In the genomic region with DNA sequence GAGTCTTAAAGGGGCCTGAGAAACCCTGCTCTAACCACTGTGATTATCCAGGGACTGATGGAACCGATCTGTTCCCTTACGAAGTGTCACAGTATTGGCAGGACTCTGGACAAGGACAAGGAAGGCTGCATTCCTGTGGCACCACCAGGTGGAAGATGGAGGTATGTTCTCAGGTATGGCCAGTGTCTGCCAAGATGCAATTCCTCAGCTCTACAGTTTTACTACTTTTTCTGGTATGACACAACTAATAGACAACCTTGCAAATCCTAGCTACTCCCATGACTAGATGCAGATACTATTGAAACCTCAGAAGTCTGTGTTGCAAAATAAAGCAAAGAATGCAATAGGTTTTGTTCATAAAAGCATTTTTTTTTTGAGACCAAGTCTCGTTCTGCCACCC, we compare ENCODE assay signal across 13 cellular contexts. TPM values are rescaled to one million over a fixed set of nuclear protein-coding genes. Genes with fewer than 3 reads are reported as not detected.
DNase-seq lines count a peak whose midpoint lies in the region; TF ChIP-seq lines count a peak whose summit lies in the region.
"Had no signal": no experiment of that assay in that cellular context is flagged by ENCODE, and none has a peak within 500 bp of the region (broad histone marks: within the 10 kb centered on the region; RNA-seq: fewer than 3 reads in every experiment).

No MANE protein-coding gene starts in this region.

- H3K27ac ChIP-seq in endodermal cell (ENCODE audit: low read depth, low read length) (no peak overlapping the region), neutrophil (peak overlapping the region; percentile 74)
- H3K27ac ChIP-seq: brain microvascular endothelial cell, thoracic aorta had no signal

- H3K9me3 Mint-ChIP-seq in endodermal cell, result peaks cover 3% of the 10 kb centered on the region
- H3K9me3 Mint-ChIP-seq: activated CD8-positive, alpha-beta T cell treated with anti-CD3 and anti-CD28 coated beads for 36 hours had no signal

- in situ Hi-C loops in HAP-1 (cut with MboI; ENCODE audit: low sequenced_read_pairs), result no loop called here

- H3K27me3 Mint-ChIP-seq in endodermal cell (ENCODE audit: insufficient read depth), result peaks cover 18% of the 10 kb centered on the region

- H3K27ac Mint-ChIP-seq in endodermal cell, result no peak overlapping the region
- H3K27ac Mint-ChIP-seq: activated CD8-positive, alpha-beta T cell treated with anti-CD3 and anti-CD28 coated beads for 36 hours; naive thymus-derived CD8-positive, alpha-beta T cell had no signal

- H3K4me3 ChIP-seq in GM12865 (ENCODE audit: low read depth, low read length) (no peak overlapping the region), endodermal cell (ENCODE audit: low read length) (no peak overlapping the region), neutrophil (ENCODE audit: low read depth in 1 of 2, low read length in 1 of 2) (no peak overlapping the region), HAP-1 (no peak overlapping the region)
- H3K4me3 ChIP-seq: thoracic aorta had no signal

- H3K36me3 ChIP-seq in endodermal cell (ENCODE audit: control insufficient read depth, insufficient read depth, low read length), result no peaks in the 10 kb centered on the region
- H3K36me3 ChIP-seq in neutrophil, result peaks cover 34% of the 10 kb centered on the region
- H3K36me3 ChIP-seq in HAP-1 (replicated peaks), result no peaks in the 10 kb centered on the region
- H3K36me3 ChIP-seq: thoracic aorta had no signal

- DNase-seq in GM12865 (ENCODE audit: low read depth) (peak; percentile 29), NCI-H146 (lab: John Stamatoyannopoulos, UW) (peak; percentile 38), endodermal cell (peak; percentile 83), NCI-H1436 (lab: John Stamatoyannopoulos, UW) (no peak), NCI-H128 (lab: John Stamatoyannopoulos, UW; ENCODE audit: unreplicated experiment) (no peak), HAP-1 (ENCODE audit: low spot score in 2 of 2) (no peak)
- DNase-seq in stimulated activated naive CD4-positive, alpha-beta T cell (lab: John Stamatoyannopoulos, UW), result no peak
- DNase-seq: activated CD8-positive, alpha-beta T cell treated with anti-CD3 and anti-CD28 coated beads for 36 hours; brain microvascular endothelial cell; naive thymus-derived CD8-positive, alpha-beta T cell; SHP77 treated with DMSO at 0.1 percent for 48 hours had no signal

- H3K4me1 ChIP-seq in endodermal cell (ENCODE audit: control insufficient read depth, insufficient read depth, low read length) (no peaks in the 10 kb centered on the region), neutrophil (ENCODE audit: control insufficient read depth in 1 of 2, insufficient read depth in 1 of 2, low read depth in 1 of 2, low read length in 1 of 2) (peaks cover 44 to 58% of the 10 kb centered on the region in 2 experiments), HAP-1 (peaks cover 31% of the 10 kb centered on the region)

- WGBS in endodermal cell (ENCODE audit: insufficient coverage in 1 of 2, insufficient read length in 1 of 2), 2 experiments, result 60 to 89% methylated on average over 1 to 3 of the region's 3 CpGs

- H3K9ac ChIP-seq in endodermal cell (ENCODE audit: extremely low read depth, low read length, poor library complexity, severe bottlenecking), result no peak overlapping the region

- H3K27me3 ChIP-seq in endodermal cell (ENCODE audit: control insufficient read depth, insufficient read depth, low read length, poor library complexity, severe bottlenecking), result peaks cover 13% of the 10 kb centered on the region
- H3K27me3 ChIP-seq in neutrophil, result no peaks in the 10 kb centered on the region
- H3K27me3 ChIP-seq in HAP-1 (ENCODE audit: low read depth), result no peaks in the 10 kb centered on the region
- H3K27me3 ChIP-seq: brain microvascular endothelial cell had no signal

- peaks cover 6% of the 10 kb centered on the region for H3K36me3 Mint-ChIP-seq in endodermal cell (ENCODE audit: low read depth)
- H3K36me3 Mint-ChIP-seq: naive thymus-derived CD8-positive, alpha-beta T cell had no signal

- TF ChIP-seq CTCF in GM12865 (IDR thresholded peaks at IDR 0.05; ENCODE audit: insufficient read depth, low read depth, low read length, missing control alignments) (peak; percentile 25), endodermal cell (conservative IDR thresholded peaks at IDR 0.05) (peak; percentile 81), neutrophil (IDR thresholded peaks at IDR 0.05) (peak; percentile 27)

- H3K4me1 Mint-ChIP-seq in endodermal cell, result peaks cover 5% of the 10 kb centered on the region
- H3K4me1 Mint-ChIP-seq: naive thymus-derived CD8-positive, alpha-beta T cell had no signal

- H3K9me3 ChIP-seq in endodermal cell (ENCODE audit: control insufficient read depth, low read length), result no peaks in the 10 kb centered on the region
- H3K9me3 ChIP-seq in neutrophil, result no peaks in the 10 kb centered on the region
- H3K9me3 ChIP-seq in HAP-1, result no peaks in the 10 kb centered on the region
- H3K9me3 ChIP-seq: thoracic aorta had no signal

- no peak overlapping the region for H3K4me3 Mint-ChIP-seq in endodermal cell
- H3K4me3 Mint-ChIP-seq: activated CD8-positive, alpha-beta T cell treated with anti-CD3 and anti-CD28 coated beads for 36 hours; naive thymus-derived CD8-positive, alpha-beta T cell had no signal

RNA-seq across cellular contexts. Expression of a gene that starts 14.6 kb away (rescaled TPM):
- 10 to 100 TPM; 11.7 to 20.3 TPM for total RNA-seq in endodermal cell
- 23.6 TPM for polyA plus RNA-seq in endodermal cell (2013, experiment 1 of 2)
- 25.0 TPM for polyA plus RNA-seq in endodermal cell (2013, experiment 2 of 2)

Comparison
In these comparisons a context has a peak if more than half of its experiments do, and no peak if none do; other contexts are left out.
1. DNase-seq: peak in GM12865 (single experiment), NCI-H146 (single experiment) and endodermal cell (single experiment); none in stimulated activated naive CD4-positive, alpha-beta T cell (0 of 6), NCI-H1436 (single experiment), NCI-H128 (single experiment) and HAP-1 (0 of 2).
2. CTCF ChIP-seq: peak in every context shown above with its lines; median percentile 81 in endodermal cell; 27 in neutrophil; 25 in GM12865.